19 cellular contexts compared by ENCODE assay signal in the genomic region with DNA sequence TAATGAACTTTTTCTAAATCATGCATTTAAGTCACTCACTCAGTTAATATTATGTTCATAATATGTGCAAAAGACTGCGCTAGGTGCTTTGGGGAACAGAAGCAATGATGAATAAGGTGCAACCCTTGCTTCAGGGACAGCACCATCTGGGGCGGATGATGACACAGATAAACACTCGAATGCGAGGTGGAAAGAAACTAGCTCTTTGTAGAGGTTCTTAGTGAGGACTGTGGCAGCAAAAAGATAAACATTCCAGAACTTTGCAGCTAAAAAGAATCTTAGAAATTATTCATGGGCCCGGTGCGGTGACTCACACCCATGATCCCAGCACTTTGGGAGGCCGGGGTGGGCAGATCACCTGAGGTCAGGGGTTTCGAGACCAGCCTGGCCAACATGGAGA. TPM values are rescaled to one million over a fixed set of nuclear protein-coding genes. Genes with fewer than 3 reads are reported as not detected.
DNase-seq lines count a peak whose midpoint lies in the region; ATAC-seq and TF ChIP-seq lines count a peak whose summit lies in the region.
"Had no signal": no experiment of that assay in that cellular context is flagged by ENCODE, and none has a peak within 500 bp of the region (broad histone marks: within the 10 kb centered on the region; RNA-seq: fewer than 3 reads in every experiment).

No MANE protein-coding gene starts in this region.

- ATAC-seq in naive B cell (ENCODE audit: low read depth in 2 of 2) (no peak), HG03045 (IDR thresholded peaks at IDR 0.05; ENCODE audit: unreplicated experiment) (no peak)
- peak; percentile 43 to 44 for ATAC-seq in stimulated activated naive B cell treated with anti-CD40 and anti-IgM and Interleukin-4, amounts not matched to agents 10 μg/mL and 1 μg/mL and 100 μg/mL, for 72 hours (replicated peaks)

- no peaks in the 10 kb centered on the region for H3K4me1 ChIP-seq in mesendoderm (ENCODE audit: control insufficient read depth, low read depth, low read length)
- H3K4me1 ChIP-seq: HAP-1 had no signal

- peak; percentile 48 for DNase-seq in ELR (ENCODE audit: low read depth)
- DNase-seq in astrocyte of the spinal cord (ENCODE audit: low read depth, low spot score): peak; percentile 9
- DNase-seq in naive B cell: peak; percentile 49
- DNase-seq in stimulated activated naive B cell treated with anti-CD40 and anti-IgM and Interleukin-4, amounts not matched to agents 10 μg/mL and 1 μg/mL and 100 μg/mL, for 72 hours: no peak
- DNase-seq in mesendoderm: no peak
- no peak for DNase-seq in MG63
- DNase-seq in SK-N-DZ (ENCODE audit: low spot score): no peak
- DNase-seq: ACHN; CD4-positive, CD25-positive, alpha-beta regulatory T cell; DMS153; Kasumi-1; NCI-H1105; NCI-H1694 treated with DMSO at 0.1 percent for 48 hours; NK-92 treated with Interleukin-12 subunit alpha and Interleukin-12 subunit beta, amount 100 ng/mL, for 24 hours; OCI-M1; SHP77; SK-N-SH had no signal

- H3K18ac ChIP-seq in mesendoderm (ENCODE audit: low read length): no peak overlapping the region

- no peak overlapping the region for H3K27ac Mint-ChIP-seq in naive B cell
- no peak overlapping the region for H3K27ac Mint-ChIP-seq in stimulated activated naive B cell treated with anti-CD40 and anti-IgM and Interleukin-4, amounts not matched to agents 10 μg/mL and 1 μg/mL and 100 μg/mL, for 72 hours
- H3K27ac Mint-ChIP-seq: CD4-positive, CD25-positive, alpha-beta regulatory T cell had no signal

- H3K4me3 ChIP-seq in astrocyte of the spinal cord (ENCODE audit: low read depth, low read length) (no peak overlapping the region), mesendoderm (ENCODE audit: low read length) (no peak overlapping the region), MG63 (no peak overlapping the region)
- H3K4me3 ChIP-seq: HAP-1 had no signal

- no peak for TF ChIP-seq CTCF in astrocyte of the spinal cord (IDR thresholded peaks at IDR 0.05; ENCODE audit: low read depth, low read length)

- H3K36me3 Mint-ChIP-seq in naive B cell: no peaks in the 10 kb centered on the region
- H3K36me3 Mint-ChIP-seq in stimulated activated naive B cell treated with anti-CD40 and anti-IgM and Interleukin-4, amounts not matched to agents 10 μg/mL and 1 μg/mL and 100 μg/mL, for 72 hours: no peaks in the 10 kb centered on the region
- H3K36me3 Mint-ChIP-seq: CD4-positive, CD25-positive, alpha-beta regulatory T cell had no signal

- H3K9me3 ChIP-seq in MG63: no peaks in the 10 kb centered on the region
- H3K9me3 ChIP-seq: HAP-1, SK-N-SH had no signal

- H3K79me1 ChIP-seq in mesendoderm (ENCODE audit: low read length): no peaks in the 10 kb centered on the region

- no peaks in the 10 kb centered on the region for H3K27me3 Mint-ChIP-seq in naive B cell
- no peaks in the 10 kb centered on the region for H3K27me3 Mint-ChIP-seq in stimulated activated naive B cell treated with anti-CD40 and anti-IgM and Interleukin-4, amounts not matched to agents 10 μg/mL and 1 μg/mL and 100 μg/mL, for 72 hours

- peak overlapping the region in 4 of 8 donors; percentile 52 to 78 (median 65) for H3K4me3 Mint-ChIP-seq in naive B cell
- no peak overlapping the region for H3K4me3 Mint-ChIP-seq in stimulated activated naive B cell treated with anti-CD40 and anti-IgM and Interleukin-4, amounts not matched to agents 10 μg/mL and 1 μg/mL and 100 μg/mL, for 72 hours
- H3K4me3 Mint-ChIP-seq: CD4-positive, CD25-positive, alpha-beta regulatory T cell had no signal

- WGBS in mesendoderm (ENCODE audit: extremely low coverage, insufficient coverage, low lambda C conversion rate): no CpG with 5 or more reads among the region's 8 CpGs

- peaks cover 9 to 22% (median 18%) of the 10 kb centered on the region in 3 donors for H3K4me1 Mint-ChIP-seq in naive B cell
- H3K4me1 Mint-ChIP-seq in stimulated activated naive B cell treated with anti-CD40 and anti-IgM and Interleukin-4, amounts not matched to agents 10 μg/mL and 1 μg/mL and 100 μg/mL, for 72 hours: peaks cover 16 to 26% of the 10 kb centered on the region in 2 donors

- no peak overlapping the region for H2AK5ac ChIP-seq in mesendoderm (ENCODE audit: low read length)

- H2BK5ac ChIP-seq in mesendoderm (ENCODE audit: low read length): no peak overlapping the region

- H3K4ac ChIP-seq in mesendoderm (ENCODE audit: low read depth, low read length): no peak overlapping the region

- no peak overlapping the region for H4K8ac ChIP-seq in mesendoderm (ENCODE audit: low read depth, low read length)

- in situ Hi-C loops in astrocyte of the spinal cord (cut with HindIII; ENCODE audit: low sequenced_read_pairs): no loop called here

- no peaks in the 10 kb centered on the region for H3K79me2 ChIP-seq in mesendoderm (ENCODE audit: control insufficient read depth, insufficient read depth, low read length)

- H3K36me3 ChIP-seq in mesendoderm (ENCODE audit: control insufficient read depth, insufficient read depth, low read length): no peaks in the 10 kb centered on the region
- H3K36me3 ChIP-seq in MG63: no peaks in the 10 kb centered on the region
- H3K36me3 ChIP-seq: HAP-1 had no signal

- H3K27me3 ChIP-seq in mesendoderm (ENCODE audit: insufficient read depth, low read length, poor library complexity): no peaks in the 10 kb centered on the region
- no peaks in the 10 kb centered on the region for H3K27me3 ChIP-seq in MG63

- no peak overlapping the region for H2BK15ac ChIP-seq in mesendoderm (replicated peaks; ENCODE audit: low read depth)

- H3K9ac ChIP-seq in mesendoderm (ENCODE audit: low read length): no peak overlapping the region
- H3K9ac ChIP-seq: SK-N-SH had no signal

- H2BK120ac ChIP-seq in mesendoderm (ENCODE audit: low read depth, low read length): no peak overlapping the region

- H3K56ac ChIP-seq in mesendoderm (ENCODE audit: low read length): no peak overlapping the region

- H3K27ac ChIP-seq in mesendoderm (ENCODE audit: low read depth, low read length): no peak overlapping the region

- H3K23ac ChIP-seq in mesendoderm (ENCODE audit: low read length): no peak overlapping the region

- H3K4me2 ChIP-seq in mesendoderm (ENCODE audit: low read length): no peak overlapping the region
- H3K4me2 ChIP-seq: SK-N-SH had no signal

- no peaks in the 10 kb centered on the region for H3K9me3 Mint-ChIP-seq in naive B cell
- no peaks in the 10 kb centered on the region for H3K9me3 Mint-ChIP-seq in stimulated activated naive B cell treated with anti-CD40 and anti-IgM and Interleukin-4, amounts not matched to agents 10 μg/mL and 1 μg/mL and 100 μg/mL, for 72 hours
- H3K9me3 Mint-ChIP-seq: CD4-positive, CD25-positive, alpha-beta regulatory T cell had no signal

- H4K5ac ChIP-seq in mesendoderm (ENCODE audit: low read length): no peak overlapping the region

RNA-seq across cellular contexts. Expression of gene CHST15, which starts 29.7 kb away (rescaled TPM):
- polyA plus RNA-seq in naive B cell (ENCODE audit: low read depth in 6 of 6): 10 to 100 TPM; 13.4 to 19.5 (median 17.0) TPM
- 12.6 TPM for polyA plus RNA-seq in mesendoderm (2013, experiment 1 of 2)
- 12.3 TPM for polyA plus RNA-seq in mesendoderm (2013, experiment 2 of 2)
- total RNA-seq in MG63 (2014; rRNA removed; shearing (Covaris generic); ENCODE audit: low replicate concordance): 6.1 and 9.8 TPM in 2 replicates
- polyA plus RNA-seq in SK-N-DZ (2014; cell fraction: cytosol; rRNA removed): 21.7 and 24.0 TPM in 2 replicates
- 25.8 and 46.5 TPM in 2 replicates for polyA plus RNA-seq in SK-N-DZ (2014; cell fraction: nucleus; rRNA removed)

Comparison
In these comparisons a context has a peak if more than half of its experiments do, and no peak if none do; other contexts are left out.
1. DNase-seq: peak in ELR (single experiment), astrocyte of the spinal cord (single experiment) and naive B cell (single experiment); none in stimulated activated naive B cell treated with anti-CD40 and anti-IgM and Interleukin-4, amounts not matched to agents 10 μg/mL and 1 μg/mL and 100 μg/mL, for 72 hours (single experiment), mesendoderm (single experiment), MG63 (single experiment) and SK-N-DZ (single experiment).
2. ATAC-seq: peak in stimulated activated naive B cell treated with anti-CD40 and anti-IgM and Interleukin-4, amounts not matched to agents 10 μg/mL and 1 μg/mL and 100 μg/mL, for 72 hours (2 of 2); none in naive B cell (0 of 2) and HG03045 (single experiment).